In the genomic region with DNA sequence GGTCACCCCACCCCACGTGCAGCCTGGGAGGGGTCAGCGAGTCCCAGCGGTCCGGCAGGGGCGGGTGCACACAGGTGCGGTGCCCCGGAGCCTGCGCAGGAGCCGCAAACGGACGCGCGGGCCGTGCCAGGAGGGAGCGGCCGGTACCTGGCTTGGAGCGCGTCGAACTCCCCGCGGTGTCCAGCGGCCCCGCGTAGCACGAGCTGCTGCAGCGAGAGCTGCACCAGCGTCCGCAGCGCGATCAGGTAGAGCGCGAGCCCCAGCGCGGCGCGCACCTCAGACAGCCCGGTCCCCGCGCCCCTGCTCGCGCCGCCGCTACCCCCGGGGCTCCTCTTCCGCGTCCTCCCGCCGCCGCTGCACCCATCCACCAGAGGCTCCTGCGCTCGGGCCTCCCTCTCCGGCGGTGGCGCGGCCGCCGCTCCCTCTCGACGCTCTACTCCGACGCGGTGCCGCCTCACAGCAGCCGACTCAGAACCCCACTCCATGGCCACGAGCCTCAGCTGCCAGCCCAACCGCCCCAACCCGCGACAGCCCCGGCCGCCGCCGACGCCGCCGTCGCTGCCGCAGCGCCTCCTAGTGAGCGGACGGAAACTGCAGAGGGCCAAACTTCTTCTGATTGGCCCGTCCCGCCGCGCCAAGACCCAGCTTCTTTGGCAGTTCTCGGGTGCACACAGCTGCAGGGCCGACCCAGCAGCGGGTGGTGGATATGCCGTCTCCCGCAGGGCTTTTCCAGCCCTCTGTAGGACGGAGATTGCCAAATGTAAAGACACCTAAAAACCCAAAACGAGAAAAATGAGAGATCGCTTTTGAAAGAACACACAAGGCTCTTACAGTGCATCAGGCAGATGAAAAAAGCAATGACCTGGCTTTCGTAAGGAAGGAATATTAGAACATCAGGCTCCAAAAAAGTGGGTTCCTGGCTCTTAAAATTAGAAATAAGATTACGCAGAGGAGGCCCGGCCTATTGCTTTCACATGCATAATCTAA, we compare ENCODE assay signal across 1 cellular context.
TF ChIP-seq lines count a peak whose summit lies in the region.

A gene with protein sequence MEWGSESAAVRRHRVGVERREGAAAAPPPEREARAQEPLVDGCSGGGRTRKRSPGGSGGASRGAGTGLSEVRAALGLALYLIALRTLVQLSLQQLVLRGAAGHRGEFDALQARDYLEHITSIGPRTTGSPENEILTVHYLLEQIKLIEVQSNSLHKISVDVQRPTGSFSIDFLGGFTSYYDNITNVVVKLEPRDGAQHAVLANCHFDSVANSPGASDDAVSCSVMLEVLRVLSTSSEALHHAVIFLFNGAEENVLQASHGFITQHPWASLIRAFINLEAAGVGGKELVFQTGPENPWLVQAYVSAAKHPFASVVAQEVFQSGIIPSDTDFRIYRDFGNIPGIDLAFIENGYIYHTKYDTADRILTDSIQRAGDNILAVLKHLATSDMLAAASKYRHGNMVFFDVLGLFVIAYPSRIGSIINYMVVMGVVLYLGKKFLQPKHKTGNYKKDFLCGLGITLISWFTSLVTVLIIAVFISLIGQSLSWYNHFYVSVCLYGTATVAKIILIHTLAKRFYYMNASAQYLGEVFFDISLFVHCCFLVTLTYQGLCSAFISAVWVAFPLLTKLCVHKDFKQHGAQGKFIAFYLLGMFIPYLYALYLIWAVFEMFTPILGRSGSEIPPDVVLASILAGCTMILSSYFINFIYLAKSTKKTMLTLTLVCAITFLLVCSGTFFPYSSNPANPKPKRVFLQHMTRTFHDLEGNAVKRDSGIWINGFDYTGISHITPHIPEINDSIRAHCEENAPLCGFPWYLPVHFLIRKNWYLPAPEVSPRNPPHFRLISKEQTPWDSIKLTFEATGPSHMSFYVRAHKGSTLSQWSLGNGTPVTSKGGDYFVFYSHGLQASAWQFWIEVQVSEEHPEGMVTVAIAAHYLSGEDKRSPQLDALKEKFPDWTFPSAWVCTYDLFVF (minus strand): TSS at position 575 of the 987 bp plus-strand sequence. CDS start 90 bp downstream, at position 485.

TF ChIP-seq in K562, 482 proteins besides CTCF, POLR2A, EP300 and RAD21 (continued from another document and continues in another):
- TF ChIP-seq TEAD4 (IDR thresholded peaks at IDR 0.05; ENCODE audit: low read length): no peak
- no peak for TF ChIP-seq TEAD4 (CRISPR knock-in tag; IDR thresholded peaks at IDR 0.05; ENCODE audit: borderline replicate concordance)
- TF ChIP-seq, protein P1, sequence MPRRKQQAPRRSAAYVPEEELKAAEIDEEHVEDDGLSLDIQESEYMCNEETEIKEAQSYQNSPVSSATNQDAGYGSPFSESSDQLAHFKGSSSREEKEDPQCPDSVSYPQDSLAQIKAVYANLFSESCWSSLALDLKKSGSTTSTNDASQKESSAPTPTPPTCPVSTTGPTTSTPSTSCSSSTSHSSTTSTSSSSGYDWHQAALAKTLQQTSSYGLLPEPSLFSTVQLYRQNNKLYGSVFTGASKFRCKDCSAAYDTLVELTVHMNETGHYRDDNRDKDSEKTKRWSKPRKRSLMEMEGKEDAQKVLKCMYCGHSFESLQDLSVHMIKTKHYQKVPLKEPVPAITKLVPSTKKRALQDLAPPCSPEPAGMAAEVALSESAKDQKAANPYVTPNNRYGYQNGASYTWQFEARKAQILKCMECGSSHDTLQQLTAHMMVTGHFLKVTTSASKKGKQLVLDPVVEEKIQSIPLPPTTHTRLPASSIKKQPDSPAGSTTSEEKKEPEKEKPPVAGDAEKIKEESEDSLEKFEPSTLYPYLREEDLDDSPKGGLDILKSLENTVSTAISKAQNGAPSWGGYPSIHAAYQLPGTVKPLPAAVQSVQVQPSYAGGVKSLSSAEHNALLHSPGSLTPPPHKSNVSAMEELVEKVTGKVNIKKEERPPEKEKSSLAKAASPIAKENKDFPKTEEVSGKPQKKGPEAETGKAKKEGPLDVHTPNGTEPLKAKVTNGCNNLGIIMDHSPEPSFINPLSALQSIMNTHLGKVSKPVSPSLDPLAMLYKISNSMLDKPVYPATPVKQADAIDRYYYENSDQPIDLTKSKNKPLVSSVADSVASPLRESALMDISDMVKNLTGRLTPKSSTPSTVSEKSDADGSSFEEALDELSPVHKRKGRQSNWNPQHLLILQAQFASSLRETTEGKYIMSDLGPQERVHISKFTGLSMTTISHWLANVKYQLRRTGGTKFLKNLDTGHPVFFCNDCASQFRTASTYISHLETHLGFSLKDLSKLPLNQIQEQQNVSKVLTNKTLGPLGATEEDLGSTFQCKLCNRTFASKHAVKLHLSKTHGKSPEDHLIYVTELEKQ (CRISPR knock-in tag; IDR thresholded peaks at IDR 0.05): no peak
- TF ChIP-seq SETDB1 (IDR thresholded peaks at IDR 0.05; ENCODE audit: low read length): no peak
- TF ChIP-seq, protein P2, sequence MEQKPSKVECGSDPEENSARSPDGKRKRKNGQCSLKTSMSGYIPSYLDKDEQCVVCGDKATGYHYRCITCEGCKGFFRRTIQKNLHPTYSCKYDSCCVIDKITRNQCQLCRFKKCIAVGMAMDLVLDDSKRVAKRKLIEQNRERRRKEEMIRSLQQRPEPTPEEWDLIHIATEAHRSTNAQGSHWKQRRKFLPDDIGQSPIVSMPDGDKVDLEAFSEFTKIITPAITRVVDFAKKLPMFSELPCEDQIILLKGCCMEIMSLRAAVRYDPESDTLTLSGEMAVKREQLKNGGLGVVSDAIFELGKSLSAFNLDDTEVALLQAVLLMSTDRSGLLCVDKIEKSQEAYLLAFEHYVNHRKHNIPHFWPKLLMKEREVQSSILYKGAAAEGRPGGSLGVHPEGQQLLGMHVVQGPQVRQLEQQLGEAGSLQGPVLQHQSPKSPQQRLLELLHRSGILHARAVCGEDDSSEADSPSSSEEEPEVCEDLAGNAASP (IDR thresholded peaks at IDR 0.05): no peak
- TF ChIP-seq ZFP30 (CRISPR knock-in tag; IDR thresholded peaks at IDR 0.05; ENCODE audit: borderline replicate concordance): no peak
- TF ChIP-seq CREB5 (CRISPR knock-in tag; IDR thresholded peaks at IDR 0.05): no peak
- no peak for TF ChIP-seq FOXO4 (CRISPR knock-in tag; IDR thresholded peaks at IDR 0.05)
- TF ChIP-seq ZNF165 (CRISPR knock-in tag; IDR thresholded peaks at IDR 0.05; ENCODE audit: borderline replicate concordance): no peak
- TF ChIP-seq ZNF655 (CRISPR knock-in tag; IDR thresholded peaks at IDR 0.05): no peak
- no peak for TF ChIP-seq CUX1 (CRISPR knock-in tag; IDR thresholded peaks at IDR 0.05)
- peak; percentile 90 for TF ChIP-seq POLR2G (IDR thresholded peaks at IDR 0.05; ENCODE audit: low read depth, low read length)
- TF ChIP-seq, protein P3, sequence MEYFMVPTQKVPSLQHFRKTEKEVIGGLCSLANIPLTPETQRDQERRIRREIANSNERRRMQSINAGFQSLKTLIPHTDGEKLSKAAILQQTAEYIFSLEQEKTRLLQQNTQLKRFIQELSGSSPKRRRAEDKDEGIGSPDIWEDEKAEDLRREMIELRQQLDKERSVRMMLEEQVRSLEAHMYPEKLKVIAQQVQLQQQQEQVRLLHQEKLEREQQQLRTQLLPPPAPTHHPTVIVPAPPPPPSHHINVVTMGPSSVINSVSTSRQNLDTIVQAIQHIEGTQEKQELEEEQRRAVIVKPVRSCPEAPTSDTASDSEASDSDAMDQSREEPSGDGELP (CRISPR knock-in tag; IDR thresholded peaks at IDR 0.05; ENCODE audit: borderline replicate concordance): peak; percentile 83; the same call in 1 of the 2 replicates
- no peak for TF ChIP-seq PPARD (CRISPR knock-in tag; IDR thresholded peaks at IDR 0.05)
- TF ChIP-seq U2AF1 (optimal IDR thresholded peaks at IDR 0.05; ENCODE audit: low read depth, low read length): peak; percentile 52
- TF ChIP-seq HEY1 (CRISPR knock-in tag; IDR thresholded peaks at IDR 0.05; ENCODE audit: borderline replicate concordance): no peak
- no peak for TF ChIP-seq ZFPM2 (CRISPR knock-in tag; IDR thresholded peaks at IDR 0.05)
- TF ChIP-seq BDP1 (IDR thresholded peaks at IDR 0.05; ENCODE audit: insufficient read depth, insufficient read length): no peak
- TF ChIP-seq THAP7 (CRISPR knock-in tag; IDR thresholded peaks at IDR 0.05): no peak
- peak; percentile 25; the same call in 1 of the 2 replicates for TF ChIP-seq GABPA (tag; conservative IDR thresholded peaks at IDR 0.05; ENCODE audit: low read depth)
- peak; percentile 70; the same call in 1 of the 2 replicates for TF ChIP-seq MTA3 (IDR thresholded peaks at IDR 0.05; ENCODE audit: borderline replicate concordance)
- TF ChIP-seq BMI1 (IDR thresholded peaks at IDR 0.05; ENCODE audit: low read length): no peak
- TF ChIP-seq USF1 (CRISPR knock-in tag; IDR thresholded peaks at IDR 0.05): 0 out of 2 replicates have a peak, but pooled peaks have one; percentile 35
- TF ChIP-seq KLF13 (tag; IDR thresholded peaks at IDR 0.05; ENCODE audit: borderline replicate concordance, low read depth): no peak
- 0 out of 4 replicates have a peak, but pooled peaks of 1 of the 2 experiments have one; percentile 43 for TF ChIP-seq SRF (CRISPR knock-in tag; IDR thresholded peaks at IDR 0.05)
- TF ChIP-seq SMARCE1 (IDR thresholded peaks at IDR 0.05): no peak
- TF ChIP-seq DACH1 (IDR thresholded peaks at IDR 0.05; ENCODE audit: partially characterized antibody): no peak
- TF ChIP-seq ZNF133 (CRISPR knock-in tag; IDR thresholded peaks at IDR 0.05): no peak
- no peak for TF ChIP-seq TOE1 (IDR thresholded peaks at IDR 0.05; ENCODE audit: borderline replicate concordance)
- TF ChIP-seq TOE1 (CRISPR knock-in tag; IDR thresholded peaks at IDR 0.05; ENCODE audit: borderline replicate concordance, low read depth): no peak
- no peak for TF ChIP-seq ZNF507 (tag; conservative IDR thresholded peaks at IDR 0.05)
- no peak for TF ChIP-seq MCM2 (IDR thresholded peaks at IDR 0.05; ENCODE audit: low read depth)
- TF ChIP-seq ELF1 (tag; IDR thresholded peaks at IDR 0.05): no peak
